In the genomic region with DNA sequence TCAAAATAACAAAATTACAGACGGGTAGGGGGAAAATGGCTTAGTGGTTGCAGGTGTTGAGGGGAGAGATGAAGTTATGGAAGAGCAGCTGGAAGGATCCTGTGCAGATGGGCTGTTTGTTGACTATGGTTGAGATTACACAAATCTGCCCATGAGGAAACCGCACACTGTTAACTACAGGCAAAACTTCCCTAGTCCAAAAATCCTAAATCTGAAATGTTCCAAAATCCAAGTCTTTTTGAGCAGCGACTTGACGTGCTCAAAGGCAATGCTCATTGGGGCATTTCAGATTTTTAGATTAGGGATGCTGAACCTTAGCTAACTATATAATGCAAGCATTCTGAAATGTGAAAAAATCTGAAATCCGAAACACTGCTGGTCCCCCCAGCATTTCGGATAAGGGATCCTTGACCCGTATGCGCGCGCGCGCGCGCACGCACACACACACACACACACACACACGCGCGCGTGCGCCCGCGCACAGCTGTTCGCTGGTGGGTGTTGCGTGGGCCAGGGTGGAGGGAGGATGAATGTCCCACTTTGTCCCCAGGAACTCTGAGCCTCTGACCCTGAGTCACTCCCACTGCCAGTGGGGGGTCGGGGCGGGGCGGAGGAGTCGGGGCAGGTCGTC, we compare ENCODE assay signal across 10 cellular contexts. TPM values are rescaled to one million over a fixed set of nuclear protein-coding genes. Genes with fewer than 3 reads are reported as not detected.
DNase-seq lines count a peak whose midpoint lies in the region; ATAC-seq and TF ChIP-seq lines count a peak whose summit lies in the region.
"Had no signal": no experiment of that assay in that cellular context is flagged by ENCODE, and none has a peak within 500 bp of the region (broad histone marks: within the 10 kb centered on the region; RNA-seq: fewer than 3 reads in every experiment).

No MANE protein-coding gene starts in this region.

- TF ChIP-seq CTCF in heart left ventricle (IDR thresholded peaks at IDR 0.05) (no peak), colonic mucosa (IDR thresholded peaks at IDR 0.05) (no peak)

- no peak for TF ChIP-seq POLR2A in heart left ventricle (IDR thresholded peaks at IDR 0.05)

- peak overlapping the region in 1 of 2 donors; percentile 51 for H3K9ac ChIP-seq in colonic mucosa (ENCODE audit: low read depth in 2 of 2, low read length in 2 of 2)
- no peak overlapping the region for H3K9ac ChIP-seq in mucosa of rectum (ENCODE audit: low read depth in 1 of 2, low read length in 2 of 2)

- H3K9me3 ChIP-seq in heart left ventricle = no peaks in the 10 kb centered on the region
- H3K9me3 ChIP-seq in colonic mucosa = no peaks in the 10 kb centered on the region
- H3K9me3 ChIP-seq in mucosa of rectum (ENCODE audit: control insufficient read depth in 2 of 2, low read length in 2 of 2) = no peaks in the 10 kb centered on the region

- ATAC-seq in heart left ventricle (no peak), Right ventricle myocardium inferior (no peak), GM21737 (IDR thresholded peaks at IDR 0.05; ENCODE audit: unreplicated experiment) (no peak)

- peak overlapping the region in 7 of 12 donors; percentile 70 to 92 (median 86) for H3K27ac ChIP-seq in heart left ventricle
- no peak overlapping the region for H3K27ac ChIP-seq in colonic mucosa
- peak overlapping the region; percentile 76 to 84 for H3K27ac ChIP-seq in mucosa of rectum (ENCODE audit: low read depth in 2 of 2, low read length in 2 of 2)

- H3K27me3 ChIP-seq in heart left ventricle (peaks cover 0 to 26% (median 0%) of the 10 kb centered on the region in 9 donors), colonic mucosa (peaks cover 7% of the 10 kb centered on the region), mucosa of rectum (ENCODE audit: control insufficient read depth in 2 of 2, insufficient read depth in 2 of 2, low read length in 2 of 2) (no peaks in the 10 kb centered on the region)

- H3K4me3 ChIP-seq in heart left ventricle (peak overlapping the region in 9 of 12 donors; percentile 34 to 84 (median 66)), colonic mucosa (peak overlapping the region; percentile 58), mucosa of rectum (ENCODE audit: low read length in 2 of 2) (peak overlapping the region; percentile 37 to 52)

- H3K4me1 ChIP-seq in heart left ventricle (peaks cover 0 to 30% (median 9%) of the 10 kb centered on the region in 12 donors), colonic mucosa (no peaks in the 10 kb centered on the region), mucosa of rectum (ENCODE audit: control insufficient read depth in 2 of 2, insufficient read depth in 2 of 2, low read length in 2 of 2) (peaks cover 12 to 14% of the 10 kb centered on the region in 2 donors)

- intact Hi-C loops in heart left ventricle (cut with DNase I) = loop anchor here in 6 of 10 donors (5.0 to 10.0 kb wide), 6 partner anchors 58 to 147 kb away; a partner anchor contains a TSS
- intact Hi-C loops in Right ventricle myocardium inferior (cut with DNase I) = loop anchor here (5.0 to 10.0 kb wide), 2 partner anchors 68 to 149 kb away; a partner anchor contains a TSS
- intact Hi-C loops in colonic mucosa (cut with DNase I) = loop anchor here (5.0 kb wide), 1 partner anchor 183 kb away; no protein-coding TSS in a partner anchor

- no peak for DNase-seq in heart left ventricle
- no peak for DNase-seq in Right ventricle myocardium inferior (ENCODE audit: missing footprints)
- peak; percentile 28 for DNase-seq in colonic mucosa
- DNase-seq in MV-4-11 (lab: John Stamatoyannopoulos, UW) = no peak
- DNase-seq in kidney glomerular epithelial cell (lab: John Stamatoyannopoulos, UW) = no peak
- DNase-seq in NCI-H1694 treated with DMSO at 0.1 percent for 48 hours (lab: John Stamatoyannopoulos, UW) = no peak
- DNase-seq: stimulated activated CD4-positive, alpha-beta T cell treated with anti-CD3 and anti-CD28 coated beads, Interleukin-2, amount 100 ng/mL, for 24 hours had no signal

- H3K36me3 ChIP-seq in heart left ventricle (no peaks in the 10 kb centered on the region), colonic mucosa (no peaks in the 10 kb centered on the region), mucosa of rectum (ENCODE audit: control insufficient read depth in 2 of 2, insufficient read depth in 2 of 2, low read length in 2 of 2) (no peaks in the 10 kb centered on the region)

- WGBS in heart left ventricle, 4 donors = 45 to 62% (median 48%) methylated on average over 27 to 29 of the region's 29 CpGs

RNA-seq across cellular contexts. Expression of a gene that starts 6.8 kb away (rescaled TPM):
- total RNA-seq in heart left ventricle = 1 to 10 TPM in 5 of 9 donors, under 1 TPM in 4; 0.12 to 4.1 (median 1.2) TPM
- 1 to 10 TPM; 1.1 to 4.6 TPM for polyA plus RNA-seq in heart left ventricle
- 0.27 TPM for total RNA-seq in Right ventricle myocardium inferior
- total RNA-seq in colonic mucosa = under 1 TPM; 0.84 to 0.98 TPM
- polyA plus RNA-seq: keratinocyte had no signal
